ENCODE assay signal across 8 cellular contexts in the genomic region with DNA sequence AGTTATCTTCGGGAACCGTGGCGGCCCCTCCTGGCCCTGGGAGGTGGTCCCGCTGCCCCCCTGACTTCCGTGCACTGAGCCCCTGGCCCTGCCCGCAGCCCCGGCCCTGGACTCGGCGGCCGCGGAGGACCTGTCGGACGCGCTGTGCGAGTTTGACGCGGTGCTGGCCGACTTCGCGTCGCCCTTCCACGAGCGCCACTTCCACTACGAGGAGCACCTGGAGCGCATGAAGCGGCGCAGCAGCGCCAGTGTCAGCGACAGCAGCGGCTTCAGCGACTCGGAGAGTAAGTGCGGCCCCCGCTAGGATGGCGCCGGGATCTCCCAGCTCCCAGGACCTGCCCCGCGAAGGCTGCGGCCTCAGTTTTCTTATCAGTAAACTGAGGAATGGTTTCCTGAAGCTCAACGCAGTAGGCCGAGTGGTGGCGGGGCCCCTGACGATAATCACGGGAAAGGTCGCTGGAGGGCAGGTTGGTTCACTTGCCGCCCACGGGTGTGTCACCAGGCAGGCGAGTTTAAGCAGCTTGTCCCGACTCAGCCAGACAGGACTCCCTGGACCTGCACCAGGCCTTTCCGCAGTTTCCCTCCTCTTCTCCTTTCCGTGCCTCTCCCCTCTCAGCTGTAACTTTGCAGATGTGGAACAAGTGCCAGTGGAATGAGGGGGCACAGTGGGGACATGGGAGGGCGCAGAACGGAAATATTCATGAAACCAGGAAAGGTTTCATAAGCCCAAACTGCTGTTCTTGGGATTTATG.
A peak's percentile ranks its signal among the peaks of the same experiment; 100 is the strongest.
DNase-seq lines count a peak whose midpoint lies in the region; ATAC-seq lines count a peak whose summit lies in the region.

No MANE protein-coding gene starts in this region.

- H3K27ac ChIP-seq in duodenal mucosa (ENCODE audit: low read depth, low read length), result peak overlapping the region; percentile 28

- DNase-seq in activated CD4-positive, alpha-beta T cell treated with anti-CD3 and anti-CD28 coated beads for 4 hours, result peak; percentile 60 to 71
- DNase-seq in medulla oblongata (ENCODE audit: extremely low spot score), result peak; percentile 48
- DNase-seq in stimulated activated CD8-positive, alpha-beta memory T cell treated with anti-CD3 and anti-CD28 coated beads, Interleukin-2, amount 100 ng/mL, for 48 hours (ENCODE audit: low read depth in 2 of 2), result peak; percentile 30 to 48
- no peak for DNase-seq in COLO829 (ENCODE audit: low spot score)
- DNase-seq in NCI-H2107 (lab: John Stamatoyannopoulos, UW), result no peak

- H3K9ac ChIP-seq in duodenal mucosa (ENCODE audit: low read depth in 1 of 2, low read length in 2 of 2), result peak overlapping the region; percentile 43 to 59

- no peaks in the 10 kb centered on the region for H3K9me3 ChIP-seq in duodenal mucosa (ENCODE audit: control insufficient read depth in 1 of 2, low read length in 2 of 2)

- peak overlapping the region; percentile 62 to 67 for H3K4me3 ChIP-seq in duodenal mucosa (ENCODE audit: low read depth in 1 of 2, low read length in 2 of 2)

- peaks cover 19 to 37% of the 10 kb centered on the region in 2 donors for H3K27me3 ChIP-seq in duodenal mucosa (ENCODE audit: control insufficient read depth in 1 of 2, insufficient read depth in 2 of 2, low read length in 2 of 2)

- ATAC-seq in GM18868 (IDR thresholded peaks at IDR 0.05; ENCODE audit: unreplicated experiment), result peak; percentile 32
- peak; percentile 33 for ATAC-seq in HG03460 (IDR thresholded peaks at IDR 0.05; ENCODE audit: unreplicated experiment)

- H3K36me3 ChIP-seq in duodenal mucosa (ENCODE audit: control insufficient read depth in 1 of 2, insufficient read depth in 2 of 2, low read length in 2 of 2), result no peaks in the 10 kb centered on the region

- H3K4me1 ChIP-seq in duodenal mucosa (ENCODE audit: control insufficient read depth in 1 of 2, insufficient read depth in 2 of 2, low read length in 2 of 2), result peaks cover 12 to 16% of the 10 kb centered on the region in 2 donors

Comparison
In these comparisons a context has a peak if more than half of its experiments do, and no peak if none do; other contexts are left out.
1. DNase-seq: peak in activated CD4-positive, alpha-beta T cell treated with anti-CD3 and anti-CD28 coated beads for 4 hours (2 of 2), medulla oblongata (single experiment) and stimulated activated CD8-positive, alpha-beta memory T cell treated with anti-CD3 and anti-CD28 coated beads, Interleukin-2, amount 100 ng/mL, for 48 hours (2 of 2); none in COLO829 (single experiment) and NCI-H2107 (single experiment).